8 cellular contexts compared by ENCODE assay signal in genomic region chr9:79574166-79574565, GRCh38. TPM values are rescaled to one million over a fixed set of nuclear protein-coding genes. Genes with fewer than 3 reads are reported as not detected.
A peak's percentile ranks its signal among the peaks of the same experiment; 100 is the strongest.
DNase-seq lines count a peak whose midpoint lies in the region; ATAC-seq, FAIRE-seq and TF ChIP-seq lines count a peak whose summit lies in the region.

No MANE protein-coding gene starts in this region.

- no peaks in the 10 kb centered on the region for H3K27me3 Mint-ChIP-seq in natural killer cell treated with Interleukin-12 subunit alpha and Interleukin-12 subunit beta and Interleukin-15 and Interleukin-18, amount 100 ng/mL, for 72 hours

- no peaks in the 10 kb centered on the region for H3K9me2 ChIP-seq in Karpas-422 (replicated peaks; ENCODE audit: insufficient read depth, low read length)

- H3K27me3 ChIP-seq in Karpas-422 (ENCODE audit: low read length) (no peaks in the 10 kb centered on the region), ectodermal cell (ENCODE audit: control insufficient read depth, insufficient read depth, low read length, poor library complexity, severe bottlenecking) (peaks cover 8% of the 10 kb centered on the region)

- H4K20me1 ChIP-seq in Karpas-422 (ENCODE audit: insufficient read depth, low read depth, low read length): no peaks in the 10 kb centered on the region

- H3K9me3 Mint-ChIP-seq in natural killer cell treated with Interleukin-12 subunit alpha and Interleukin-12 subunit beta and Interleukin-15 and Interleukin-18, amount 100 ng/mL, for 72 hours: no peaks in the 10 kb centered on the region

- no peak overlapping the region for H2AFZ ChIP-seq in Karpas-422 (ENCODE audit: low read length)

- no peak for TF ChIP-seq POLR2A in GM12892 (IDR thresholded peaks at IDR 0.05; ENCODE audit: low read depth, low read length)

- H3K27ac ChIP-seq in Karpas-422 (ENCODE audit: low read length): no peak overlapping the region
- no peak overlapping the region for H3K27ac ChIP-seq in ectodermal cell (ENCODE audit: insufficient read depth, low read depth, low read length, poor library complexity, severe bottlenecking)

- no peak for DNase-seq in AG09309 (ENCODE audit: low read depth)
- peak; percentile 59 for DNase-seq in Karpas-422
- DNase-seq in natural killer cell treated with Interleukin-12 subunit alpha and Interleukin-12 subunit beta and Interleukin-15 and Interleukin-18, amount 100 ng/mL, for 72 hours (ENCODE audit: low spot score): no peak
- DNase-seq in globus pallidus (ENCODE audit: low spot score): no peak
- no peak for DNase-seq in GM12892 (ENCODE audit: insufficient read length)
- DNase-seq in NK-92 (lab: John Stamatoyannopoulos, UW; ENCODE audit: unreplicated experiment): no peak

- peak overlapping the region; percentile 82 for H3K9ac ChIP-seq in Karpas-422 (ENCODE audit: low read length)

- FAIRE-seq in GM12892 (lab: Jason Lieb, UNC): no peak

- H3K4me3 ChIP-seq in AG09309 (ENCODE audit: control insufficient read depth, low read depth, low read length) (peak overlapping the region; percentile 50), Karpas-422 (ENCODE audit: low read length) (peak overlapping the region; percentile 70), ectodermal cell (ENCODE audit: insufficient read depth, low read depth, low read length) (peak overlapping the region; percentile 75)

- H3K79me2 ChIP-seq in Karpas-422 (ENCODE audit: low read length): peaks cover 65% of the 10 kb centered on the region

- ATAC-seq in natural killer cell treated with Interleukin-12 subunit alpha and Interleukin-12 subunit beta and Interleukin-15 and Interleukin-18, amount 100 ng/mL, for 72 hours: no peak
- ATAC-seq in GM19328 (IDR thresholded peaks at IDR 0.05; ENCODE audit: unreplicated experiment): no peak

- TF ChIP-seq CTCF in AG09309 (IDR thresholded peaks at IDR 0.05; ENCODE audit: control insufficient read depth, insufficient read depth, low read depth, low read length, missing control alignments): no peak

- peak overlapping the region; percentile 79 for H3K4me2 ChIP-seq in Karpas-422 (ENCODE audit: low read depth, low read length, poor library complexity, severe bottlenecking)

- peaks cover 48 to 52% of the 10 kb centered on the region in 2 donors for H3K4me1 Mint-ChIP-seq in natural killer cell treated with Interleukin-12 subunit alpha and Interleukin-12 subunit beta and Interleukin-15 and Interleukin-18, amount 100 ng/mL, for 72 hours (ENCODE audit: low read depth in 2 of 2)

- no peaks in the 10 kb centered on the region for H3K9me3 ChIP-seq in Karpas-422 (ENCODE audit: low read length)
- H3K9me3 ChIP-seq in ectodermal cell (ENCODE audit: control insufficient read depth, low read length): no peaks in the 10 kb centered on the region

- no peak overlapping the region for H3K4me3 Mint-ChIP-seq in natural killer cell treated with Interleukin-12 subunit alpha and Interleukin-12 subunit beta and Interleukin-15 and Interleukin-18, amount 100 ng/mL, for 72 hours

- H3K36me3 Mint-ChIP-seq in natural killer cell treated with Interleukin-12 subunit alpha and Interleukin-12 subunit beta and Interleukin-15 and Interleukin-18, amount 100 ng/mL, for 72 hours: peaks cover 8% of the 10 kb centered on the region

- 27 to 36% methylated on average over 5 to 6 of the region's 6 CpGs for WGBS in ectodermal cell, 2 experiments

- peak overlapping the region; percentile 77 to 97 for H3K27ac Mint-ChIP-seq in natural killer cell treated with Interleukin-12 subunit alpha and Interleukin-12 subunit beta and Interleukin-15 and Interleukin-18, amount 100 ng/mL, for 72 hours

- H3K36me3 ChIP-seq in Karpas-422 (ENCODE audit: insufficient read depth, low read length) (peaks cover 35% of the 10 kb centered on the region), ectodermal cell (ENCODE audit: control insufficient read depth, insufficient read depth, low read length) (no peaks in the 10 kb centered on the region)

- H3K4me1 ChIP-seq in Karpas-422 (ENCODE audit: low read length): peaks cover 54% of the 10 kb centered on the region
- H3K4me1 ChIP-seq in ectodermal cell (ENCODE audit: control insufficient read depth, insufficient read depth, low read length): peaks cover 5% of the 10 kb centered on the region

RNA-seq across cellular contexts. Expression of gene TLE4, which starts 2.4 kb away (rescaled TPM):
- 65.3 TPM in 2 replicates for total RNA-seq in Karpas-422 (2014; rRNA removed; shearing (Covaris generic); ENCODE audit: low replicate concordance)
- polyA plus RNA-seq in ectodermal cell (2013, experiment 1 of 4): 227 TPM
- 243 TPM for polyA plus RNA-seq in ectodermal cell (2013, experiment 2 of 4)
- 191 TPM for polyA plus RNA-seq in ectodermal cell (2013, experiment 3 of 4)
- 201 TPM for polyA plus RNA-seq in ectodermal cell (2013, experiment 4 of 4)
- total RNA-seq in natural killer cell treated with Interleukin-12 subunit alpha and Interleukin-12 subunit beta and Interleukin-15 and Interleukin-18, amount 100 ng/mL, for 72 hours: 10 to 100 TPM; 50.9 to 73.6 TPM
- polyA plus RNA-seq in GM12892 (2012; ENCODE audit: missing spikeins): 1.2 TPM
